ENCODE assay signal across 1 cellular context in the genomic region with DNA sequence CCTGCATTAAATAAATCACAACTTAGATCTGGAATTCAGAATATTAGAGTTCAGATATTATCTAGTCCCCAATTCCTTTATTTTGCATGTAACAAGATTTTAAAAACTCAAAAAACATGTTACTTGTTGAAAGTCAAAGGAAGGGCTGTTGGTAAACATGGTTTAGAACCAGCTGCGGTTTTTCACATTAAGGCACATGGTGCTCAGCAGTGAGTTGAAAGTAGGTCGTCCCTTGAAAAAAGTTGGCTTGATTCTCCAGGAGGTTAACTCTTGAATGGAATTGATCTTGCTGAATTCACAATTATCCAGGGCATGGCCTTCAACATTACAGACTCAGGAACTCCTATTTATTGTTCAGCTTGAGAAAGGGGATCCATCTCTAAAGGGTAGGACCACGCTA.
TF ChIP-seq lines count a peak whose summit lies in the region.

No MANE protein-coding gene starts in this region.

TF ChIP-seq in HepG2, 621 proteins besides CTCF, POLR2A, EP300 and RAD21 (continued from another document):
- TF ChIP-seq SKI (IDR thresholded peaks at IDR 0.05; ENCODE audit: partially characterized antibody) (no peak), AHDC1 (CRISPR knock-in tag; IDR thresholded peaks at IDR 0.05; ENCODE audit: borderline replicate concordance) (no peak), LCORL (IDR thresholded peaks at IDR 0.05) (no peak), LCORL (CRISPR knock-in tag; IDR thresholded peaks at IDR 0.05) (no peak), PPARG (CRISPR knock-in tag; conservative IDR thresholded peaks at IDR 0.05) (no peak), GATA4 (IDR thresholded peaks at IDR 0.05; ENCODE audit: borderline replicate concordance, low read depth) (no peak), DNMT1 (CRISPR knock-in tag; IDR thresholded peaks at IDR 0.05) (no peak), TOE1 (CRISPR knock-in tag; IDR thresholded peaks at IDR 0.05) (no peak), ZNF333 (CRISPR knock-in tag; IDR thresholded peaks at IDR 0.05; ENCODE audit: borderline replicate concordance) (no peak), REST (IDR thresholded peaks at IDR 0.05; ENCODE audit: borderline replicate concordance in 1 of 2, low read depth in 1 of 2, low read length in 2 of 2) (no peak), ARID3A (IDR thresholded peaks at IDR 0.05; ENCODE audit: low read depth, low read length) (no peak), KDM5B (CRISPR knock-in tag; IDR thresholded peaks at IDR 0.05; ENCODE audit: borderline replicate concordance) (no peak), ATF3 (CRISPR knock-in tag; IDR thresholded peaks at IDR 0.05) (no peak), ZNF556 (CRISPR knock-in tag; IDR thresholded peaks at IDR 0.05; ENCODE audit: borderline replicate concordance) (no peak)
